ENCODE assay signal across 21 cellular contexts in the genomic region with DNA sequence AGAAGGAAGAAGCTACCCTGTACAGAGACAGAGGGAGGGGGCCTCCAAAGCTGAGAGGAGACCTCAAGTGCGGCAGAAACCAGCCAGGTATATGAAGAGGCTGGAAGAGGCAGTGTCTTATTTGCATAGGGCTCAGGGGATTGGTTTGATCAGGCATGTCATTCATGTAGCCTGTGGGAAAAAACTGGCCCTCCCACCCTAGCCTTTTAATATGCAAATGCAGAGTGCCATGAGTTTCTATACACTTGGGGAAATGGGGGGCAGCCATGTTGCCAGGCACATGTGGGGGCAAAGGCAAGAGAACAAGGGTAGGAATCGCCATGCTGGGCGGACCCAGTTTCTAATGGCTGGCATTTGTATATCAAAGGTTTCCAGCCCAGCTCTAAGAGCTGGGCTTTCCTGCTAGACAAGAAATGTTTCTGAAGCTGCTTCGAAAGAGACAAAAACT.
DNase-seq lines count a peak whose midpoint lies in the region; ATAC-seq lines count a peak whose summit lies in the region.
"Had no signal": no experiment of that assay in that cellular context is flagged by ENCODE, and none has a peak within 500 bp of the region (broad histone marks: within the 10 kb centered on the region; RNA-seq: fewer than 3 reads in every experiment).

No MANE protein-coding gene starts in this region.

- H3K36me3 ChIP-seq in HUES6 (ENCODE audit: control insufficient read depth, insufficient read depth, low read length), result no peaks in the 10 kb centered on the region
- H3K36me3 ChIP-seq: right lobe of liver, suprapubic skin had no signal

- ATAC-seq in HG03378 (IDR thresholded peaks at IDR 0.05; ENCODE audit: unreplicated experiment), result no peak
- ATAC-seq: activated CD8-positive, alpha-beta memory T cell treated with anti-CD3 and anti-CD28 coated beads, Interleukin-2, amount 10 ng/mL, durations not matched to agents 7 days and 5 days; natural killer cell; right lobe of liver had no signal

- peak overlapping the region; percentile 89 for H3K9ac ChIP-seq in HUES6 (ENCODE audit: low read length)

- peaks cover 85% of the 10 kb centered on the region for H3K4me1 ChIP-seq in HUES6 (ENCODE audit: control insufficient read depth, insufficient read depth, low read length)
- H3K4me1 ChIP-seq: right lobe of liver had no signal

- in situ Hi-C loops in ACHN (cut with HindIII; ENCODE audit: low pct_ligation_motif_present, low pct_unique_long_range_greater_than_20kb, low sequenced_read_pairs), result no loop called here

- DNase-seq in ACHN, result peak; percentile 67
- peak; percentile 58 for DNase-seq in ecto neural progenitor cell (ENCODE audit: low spot score)
- DNase-seq in iPS-NIHi11 (ENCODE audit: low spot score), result peak; percentile 63
- DNase-seq in NCI-H524 treated with DMSO at 0.1 percent for 48 hours (lab: John Stamatoyannopoulos, UW), result no peak
- DNase-seq in SW480 (ENCODE audit: low spot score), result no peak
- no peak for DNase-seq in NCI-H774 (lab: John Stamatoyannopoulos, UW)
- DNase-seq: activated CD4-positive, alpha-beta T cell treated with anti-CD3 and anti-CD28 coated beads, Interleukin-2, amount 10 ng/mL, durations not matched to agents 24 days and 14 days; activated CD8-positive, alpha-beta memory T cell treated with anti-CD3 and anti-CD28 coated beads, Interleukin-2, amount 10 ng/mL, durations not matched to agents 7 days and 5 days; C1 segment of cervical spinal cord; DMS 273 treated with DMSO at 0.1 percent for 48 hours; head of caudate nucleus; natural killer cell; NCI-H1092; NCI-H2029 treated with DMSO at 0.1 percent for 48 hours; NCI-H510A treated with DMSO at 0.1 percent for 48 hours; right lobe of liver; SHP77 treated with DMSO at 0.1 percent for 48 hours; stimulated activated CD4-positive, alpha-beta T cell treated with anti-CD3 and anti-CD28 coated beads, Interleukin-15, amount 100 ng/mL, for 24 hours had no signal

- no peaks in the 10 kb centered on the region for H3K9me3 ChIP-seq in HUES6 (ENCODE audit: control insufficient read depth, insufficient read depth, low read depth, low read length)
- H3K9me3 ChIP-seq: right lobe of liver, suprapubic skin had no signal

- H3K27me3 ChIP-seq in HUES6 (ENCODE audit: control insufficient read depth, insufficient read depth, low read length), result no peaks in the 10 kb centered on the region
- H3K27me3 ChIP-seq: right lobe of liver, suprapubic skin had no signal

- peak overlapping the region; percentile 96 for H3K27ac ChIP-seq in HUES6 (ENCODE audit: low read depth, low read length)
- H3K27ac ChIP-seq: right lobe of liver, suprapubic skin had no signal

- H3K4me3 ChIP-seq in HUES6 (ENCODE audit: low read depth, low read length), result peak overlapping the region; percentile 48
- H3K4me3 ChIP-seq: right lobe of liver, suprapubic skin had no signal

Comparison
In these comparisons a context has a peak if more than half of its experiments do, and no peak if none do; other contexts are left out.
1. DNase-seq: peak in ACHN (single experiment), ecto neural progenitor cell (single experiment) and iPS-NIHi11 (single experiment); none in NCI-H524 treated with DMSO at 0.1 percent for 48 hours (single experiment), SW480 (single experiment) and NCI-H774 (single experiment).